Comparison of ENCODE assay signal across 19 cellular contexts in genomic region chr3:39234705-39235104, GRCh38. TPM values are rescaled to one million over a fixed set of nuclear protein-coding genes. Genes with fewer than 3 reads are reported as not detected.
DNase-seq lines count a peak whose midpoint lies in the region; ATAC-seq and TF ChIP-seq lines count a peak whose summit lies in the region.
"Had no signal": no experiment of that assay in that cellular context is flagged by ENCODE, and none has a peak within 500 bp of the region (broad histone marks: within the 10 kb centered on the region; RNA-seq: fewer than 3 reads in every experiment).

No MANE protein-coding gene starts in this region.

- H3K27me3 Mint-ChIP-seq in activated CD8-positive, alpha-beta memory T cell treated with anti-CD3 and anti-CD28 coated beads, Interleukin-2, amount 10 ng/mL, durations not matched to agents 7 days and 5 days = peaks cover 70% of the 10 kb centered on the region
- peaks cover 35% of the 10 kb centered on the region for H3K27me3 Mint-ChIP-seq in activated T-helper 1 cell treated with anti-CD3 and anti-CD28 coated beads, Interleukin-12 subunit alpha, Interleukin-12 subunit beta, Interleukin-2, Interleukin-4 antibody, amounts not matched to agents 30 ng/mL and 10 ng/mL and 1 ng/mL, durations not matched to agents 14 hours and 24 hours and 36 hours (ENCODE audit: insufficient read depth)
- H3K27me3 Mint-ChIP-seq in progenitor cell of endocrine pancreas = peaks cover 18% of the 10 kb centered on the region

- CTCF ChIA-PET in activated CD8-positive, alpha-beta memory T cell treated with anti-CD3 and anti-CD28 coated beads, Interleukin-2, amount 10 ng/mL, durations not matched to agents 7 days and 5 days (lab: Charles Lee) = interaction anchor here (0.6 to 2.5 kb wide), 4 partner anchors 28 to 57 kb away, joined by 3 to 12 read pairs (median 4); no protein-coding TSS in a partner anchor

- intact Hi-C loops in activated T-helper 1 cell treated with anti-CD3 and anti-CD28 coated beads, Interleukin-12 subunit alpha, Interleukin-12 subunit beta, Interleukin-2, Interleukin-4 antibody, amounts not matched to agents 30 ng/mL and 10 ng/mL and 1 ng/mL, durations not matched to agents 14 hours and 24 hours and 36 hours (cut with micrococcal nuclease) = loop anchor here (1.0 to 2.0 kb wide), 2 partner anchors 10 to 26 kb away; no protein-coding TSS in a partner anchor
- intact Hi-C loops in left colon (cut with DNase I, micrococcal nuclease) = no loop called here

- peak overlapping the region; percentile 67 for H3K27ac Mint-ChIP-seq in activated CD8-positive, alpha-beta memory T cell treated with anti-CD3 and anti-CD28 coated beads, Interleukin-2, amount 10 ng/mL, durations not matched to agents 7 days and 5 days
- no peak overlapping the region for H3K27ac Mint-ChIP-seq in activated T-helper 1 cell treated with anti-CD3 and anti-CD28 coated beads, Interleukin-12 subunit alpha, Interleukin-12 subunit beta, Interleukin-2, Interleukin-4 antibody, amounts not matched to agents 30 ng/mL and 10 ng/mL and 1 ng/mL, durations not matched to agents 14 hours and 24 hours and 36 hours
- no peak overlapping the region for H3K27ac Mint-ChIP-seq in progenitor cell of endocrine pancreas

- peak; percentile 65 for DNase-seq in activated CD8-positive, alpha-beta memory T cell treated with anti-CD3 and anti-CD28 coated beads, Interleukin-2, amount 10 ng/mL, durations not matched to agents 7 days and 5 days
- DNase-seq in activated CD8-positive, alpha-beta memory T cell treated with anti-CD3 and anti-CD28 coated beads, Interleukin-2, amount 50 U/mL, for 48 hours = no peak
- peak; percentile 35 for DNase-seq in Jurkat, Clone E6-1 (ENCODE audit: low read depth, low spot score)
- peak; percentile 35 for DNase-seq in activated T-helper 1 cell treated with anti-CD3 and anti-CD28 coated beads, Interleukin-12 subunit alpha, Interleukin-12 subunit beta, Interleukin-2, Interleukin-4 antibody, amounts not matched to agents 30 ng/mL and 10 ng/mL and 1 ng/mL, durations not matched to agents 14 hours and 24 hours and 36 hours (ENCODE audit: low spot score)
- DNase-seq in left colon = no peak
- no peak for DNase-seq in progenitor cell of endocrine pancreas (ENCODE audit: low spot score, unreplicated experiment)
- no peak for DNase-seq in T1000 (lab: John Stamatoyannopoulos, UW)
- DNase-seq: ACHN; brain microvascular endothelial cell; effector CD4-positive, alpha-beta T cell; NCI-H1436 treated with DMSO at 0.1 percent for 48 hours; NCI-H446 treated with DMSO at 0.1 percent for 48 hours; transverse colon had no signal

- no peak overlapping the region for H3K4me3 ChIP-seq in Jurkat, Clone E6-1 (ENCODE audit: low read length)
- H3K4me3 ChIP-seq: transverse colon had no signal

- no peak overlapping the region for H3K4me3 Mint-ChIP-seq in activated CD8-positive, alpha-beta memory T cell treated with anti-CD3 and anti-CD28 coated beads, Interleukin-2, amount 10 ng/mL, durations not matched to agents 7 days and 5 days
- peak overlapping the region; percentile 38 for H3K4me3 Mint-ChIP-seq in activated T-helper 1 cell treated with anti-CD3 and anti-CD28 coated beads, Interleukin-12 subunit alpha, Interleukin-12 subunit beta, Interleukin-2, Interleukin-4 antibody, amounts not matched to agents 30 ng/mL and 10 ng/mL and 1 ng/mL, durations not matched to agents 14 hours and 24 hours and 36 hours
- H3K4me3 Mint-ChIP-seq in progenitor cell of endocrine pancreas (ENCODE audit: low read depth) = no peak overlapping the region

- H3K36me3 Mint-ChIP-seq in activated CD8-positive, alpha-beta memory T cell treated with anti-CD3 and anti-CD28 coated beads, Interleukin-2, amount 10 ng/mL, durations not matched to agents 7 days and 5 days = no peaks in the 10 kb centered on the region
- H3K36me3 Mint-ChIP-seq in activated T-helper 1 cell treated with anti-CD3 and anti-CD28 coated beads, Interleukin-12 subunit alpha, Interleukin-12 subunit beta, Interleukin-2, Interleukin-4 antibody, amounts not matched to agents 30 ng/mL and 10 ng/mL and 1 ng/mL, durations not matched to agents 14 hours and 24 hours and 36 hours (ENCODE audit: low read depth) = peaks cover 6% of the 10 kb centered on the region
- H3K36me3 Mint-ChIP-seq in progenitor cell of endocrine pancreas (ENCODE audit: insufficient read depth) = no peaks in the 10 kb centered on the region

- TF ChIP-seq CTCF in progenitor cell of endocrine pancreas (IDR thresholded peaks at IDR 0.05; ENCODE audit: unreplicated experiment) = no peak

- ATAC-seq in activated CD8-positive, alpha-beta memory T cell treated with anti-CD3 and anti-CD28 coated beads, Interleukin-2, amount 10 ng/mL, durations not matched to agents 7 days and 5 days = peak; percentile 95
- ATAC-seq in left colon = peak; percentile 76
- no peak for ATAC-seq in HG02588 (IDR thresholded peaks at IDR 0.05; ENCODE audit: unreplicated experiment)

- H3K4me1 Mint-ChIP-seq in activated CD8-positive, alpha-beta memory T cell treated with anti-CD3 and anti-CD28 coated beads, Interleukin-2, amount 10 ng/mL, durations not matched to agents 7 days and 5 days = peaks cover 30% of the 10 kb centered on the region
- H3K4me1 Mint-ChIP-seq in activated T-helper 1 cell treated with anti-CD3 and anti-CD28 coated beads, Interleukin-12 subunit alpha, Interleukin-12 subunit beta, Interleukin-2, Interleukin-4 antibody, amounts not matched to agents 30 ng/mL and 10 ng/mL and 1 ng/mL, durations not matched to agents 14 hours and 24 hours and 36 hours (ENCODE audit: low read depth) = peaks cover 38% of the 10 kb centered on the region
- H3K4me1 Mint-ChIP-seq in progenitor cell of endocrine pancreas (ENCODE audit: low read depth) = peaks cover 5% of the 10 kb centered on the region

- no peaks in the 10 kb centered on the region for H3K9me3 Mint-ChIP-seq in activated CD8-positive, alpha-beta memory T cell treated with anti-CD3 and anti-CD28 coated beads, Interleukin-2, amount 10 ng/mL, durations not matched to agents 7 days and 5 days (ENCODE audit: low read depth)
- H3K9me3 Mint-ChIP-seq in activated T-helper 1 cell treated with anti-CD3 and anti-CD28 coated beads, Interleukin-12 subunit alpha, Interleukin-12 subunit beta, Interleukin-2, Interleukin-4 antibody, amounts not matched to agents 30 ng/mL and 10 ng/mL and 1 ng/mL, durations not matched to agents 14 hours and 24 hours and 36 hours = no peaks in the 10 kb centered on the region
- peaks cover 7% of the 10 kb centered on the region for H3K9me3 Mint-ChIP-seq in progenitor cell of endocrine pancreas (ENCODE audit: low read depth)
- H3K9me3 Mint-ChIP-seq: naive thymus-derived CD8-positive, alpha-beta T cell had no signal

RNA-seq across cellular contexts. Expression of gene XIRP1, which starts 42.3 kb away (rescaled TPM):
- total RNA-seq in activated CD8-positive, alpha-beta memory T cell treated with anti-CD3 and anti-CD28 coated beads, Interleukin-2, amount 10 ng/mL, durations not matched to agents 7 days and 5 days = 1 to 10 TPM in 1 of 2 experiments, under 1 TPM in 1; 0.06 to 1.0 TPM
- polyA plus RNA-seq in Jurkat, Clone E6-1 (2012; ENCODE audit: insufficient read depth, insufficient read length) = not detected
- total RNA-seq in activated T-helper 1 cell treated with anti-CD3 and anti-CD28 coated beads, Interleukin-12 subunit alpha, Interleukin-12 subunit beta, Interleukin-2, Interleukin-4 antibody, amounts not matched to agents 30 ng/mL and 10 ng/mL and 1 ng/mL, durations not matched to agents 14 hours and 24 hours and 36 hours = 2.4 and 3.0 TPM in 2 replicates
- total RNA-seq in left colon (not detected), progenitor cell of endocrine pancreas (0.16 TPM in 1 of 2 replicates, not detected in the other)
- total RNA-seq: liver; naive thymus-derived CD8-positive, alpha-beta T cell; OCI-LY7; renal cortical epithelial cell had no signal
- polyA plus RNA-seq: naive thymus-derived CD8-positive, alpha-beta T cell had no signal

RNA-seq across cellular contexts. Expression of gene CX3CR1, which starts 45.1 kb away (rescaled TPM):
- total RNA-seq in activated CD8-positive, alpha-beta memory T cell treated with anti-CD3 and anti-CD28 coated beads, Interleukin-2, amount 10 ng/mL, durations not matched to agents 7 days and 5 days = 1 to 10 TPM in 1 of 2 experiments, under 1 TPM in 1; 0.41 to 3.7 TPM
- not detected for polyA plus RNA-seq in Jurkat, Clone E6-1 (2012; ENCODE audit: insufficient read depth, insufficient read length)
- total RNA-seq in activated T-helper 1 cell treated with anti-CD3 and anti-CD28 coated beads, Interleukin-12 subunit alpha, Interleukin-12 subunit beta, Interleukin-2, Interleukin-4 antibody, amounts not matched to agents 30 ng/mL and 10 ng/mL and 1 ng/mL, durations not matched to agents 14 hours and 24 hours and 36 hours = 0.44 and 0.64 TPM in 2 replicates
- total RNA-seq in left colon (under 1 TPM; 0.24 to 0.59 TPM), progenitor cell of endocrine pancreas (not detected in 2 replicates)
- total RNA-seq: renal cortical epithelial cell, SK-MEL-5 had no signal

Comparison
In these comparisons a context has a peak if more than half of its experiments do, and no peak if none do; other contexts are left out.
1. DNase-seq: peak in activated CD8-positive, alpha-beta memory T cell treated with anti-CD3 and anti-CD28 coated beads, Interleukin-2, amount 10 ng/mL, durations not matched to agents 7 days and 5 days (single experiment), Jurkat, Clone E6-1 (single experiment) and activated T-helper 1 cell treated with anti-CD3 and anti-CD28 coated beads, Interleukin-12 subunit alpha, Interleukin-12 subunit beta, Interleukin-2, Interleukin-4 antibody, amounts not matched to agents 30 ng/mL and 10 ng/mL and 1 ng/mL, durations not matched to agents 14 hours and 24 hours and 36 hours (single experiment); none in activated CD8-positive, alpha-beta memory T cell treated with anti-CD3 and anti-CD28 coated beads, Interleukin-2, amount 50 U/mL, for 48 hours (single experiment), left colon (0 of 2), progenitor cell of endocrine pancreas (single experiment) and T1000 (single experiment).